ENCODE assay signal across 8 cellular contexts in the genomic region with DNA sequence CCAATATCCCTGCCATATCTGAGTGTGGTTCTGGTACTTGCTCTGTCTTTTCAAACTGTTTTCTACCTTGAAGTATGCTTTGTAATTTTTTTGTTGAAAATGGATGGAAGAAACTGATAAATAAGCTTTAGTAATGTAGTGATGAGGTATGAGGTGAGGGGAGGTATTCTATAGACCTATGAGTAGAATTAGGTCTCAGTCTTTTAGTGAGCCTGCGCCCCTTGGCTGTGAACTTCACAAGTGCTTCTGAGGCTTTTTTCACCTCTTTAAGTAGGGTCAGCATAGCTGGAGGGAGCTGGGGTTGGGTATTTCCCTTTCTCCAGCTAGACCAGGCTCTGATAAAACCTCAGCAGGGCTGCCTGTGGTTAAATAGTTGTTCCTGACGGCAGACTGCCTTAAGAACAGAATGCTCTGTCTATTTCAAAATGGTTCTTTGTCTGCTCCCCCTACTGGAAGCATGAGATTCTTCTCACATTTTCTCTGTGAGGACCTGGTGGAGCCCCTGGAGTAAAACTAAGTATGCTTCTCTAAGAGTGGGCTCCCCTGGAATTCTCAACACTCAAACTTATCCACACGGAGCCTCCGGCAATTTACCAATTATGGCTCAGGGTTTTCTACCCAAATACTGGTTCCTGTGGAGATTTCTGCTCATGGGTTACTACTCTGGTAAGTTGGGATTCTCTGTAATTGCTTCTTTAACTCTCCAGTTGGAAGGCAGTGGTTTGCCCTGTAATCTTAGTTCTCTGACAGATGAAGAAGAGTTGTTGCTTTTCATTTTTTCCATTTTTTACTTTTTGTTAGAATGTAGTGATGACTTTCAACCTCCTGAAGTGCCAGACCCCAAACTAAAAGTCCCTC. TPM values are rescaled to one million over a fixed set of nuclear protein-coding genes. Genes with fewer than 3 reads are reported as not detected.
DNase-seq lines count a peak whose midpoint lies in the region; ATAC-seq, FAIRE-seq and TF ChIP-seq lines count a peak whose summit lies in the region.

No MANE protein-coding gene starts in this region.

- FAIRE-seq in GM18507 (lab: Jason Lieb, UNC), result peak; percentile 44

- in situ Hi-C loops in ACHN (cut with HindIII; ENCODE audit: low pct_ligation_motif_present, low pct_unique_long_range_greater_than_20kb, low sequenced_read_pairs), result no loop called here

- CTCF ChIA-PET in PC-3 (lab: Charles Lee), result interaction anchor here (0.6 to 0.8 kb wide), 2 partner anchors 73 to 111 kb away, joined by 4 to 7 read pairs; no protein-coding TSS in a partner anchor

- peaks cover 16 to 21% of the 10 kb centered on the region in 2 donors for H3K4me1 Mint-ChIP-seq in natural killer cell

- H3K27me3 Mint-ChIP-seq in natural killer cell (ENCODE audit: low read depth in 2 of 2), result peaks cover 15 to 24% of the 10 kb centered on the region in 2 donors

- no peaks in the 10 kb centered on the region for H3K36me3 ChIP-seq in PC-3 (ENCODE audit: low read depth, low read length)

- POLR2A ChIA-PET in PC-3 (lab: Charles Lee; ENCODE audit: unreplicated experiment), result no interaction called here

- H3K4me3 Mint-ChIP-seq in natural killer cell, result peak overlapping the region; percentile 7

- DNase-seq in ACHN (peak; percentile 63), GM18507 (ENCODE audit: extremely low spot score, insufficient read length, low read depth) (no peak), PC-3 (peak; percentile 72), epithelial cell of esophagus (ENCODE audit: low read depth) (peak; percentile 65), natural killer cell (no peak), mesenteric fat pad (ENCODE audit: low spot score) (no peak)

- intact Hi-C loops in PC-3 (cut with micrococcal nuclease), result loop anchor here (1.0 to 10.0 kb wide), 4 partner anchors 62 to 365 kb away; no protein-coding TSS in a partner anchor
- intact Hi-C loops in natural killer cell (cut with micrococcal nuclease), result no loop called here

- H3K9ac ChIP-seq in PC-3 (ENCODE audit: low read length), result no peak overlapping the region

- H3K27ac Mint-ChIP-seq in natural killer cell, result peak overlapping the region; percentile 12 to 49

- no peaks in the 10 kb centered on the region for H3K79me2 ChIP-seq in PC-3 (ENCODE audit: low read length)

- H3K27me3 ChIP-seq in PC-3 (ENCODE audit: low read length), result no peaks in the 10 kb centered on the region

- no peaks in the 10 kb centered on the region for H3K9me2 ChIP-seq in PC-3 (replicated peaks; ENCODE audit: low read length)

- ATAC-seq in PC-3, result peak; percentile 81
- ATAC-seq in natural killer cell, result peak; percentile 81 to 99 (median 93)
- ATAC-seq in HG03159 (IDR thresholded peaks at IDR 0.05; ENCODE audit: unreplicated experiment), result no peak
- no peak for ATAC-seq in GM21390 (IDR thresholded peaks at IDR 0.05; ENCODE audit: unreplicated experiment)

- peak overlapping the region; percentile 72 for H2AFZ ChIP-seq in PC-3 (ENCODE audit: low read length)

- no peaks in the 10 kb centered on the region for H3F3A ChIP-seq in PC-3 (ENCODE audit: low read length, unreplicated experiment)

- H4K20me1 ChIP-seq in PC-3 (ENCODE audit: low read length), result no peaks in the 10 kb centered on the region

- H3K36me3 Mint-ChIP-seq in natural killer cell, result peaks cover 5% of the 10 kb centered on the region

- no peak overlapping the region for H3K27ac ChIP-seq in PC-3 (ENCODE audit: low read length)

- no TSS peak for BruUV-seq in PC-3 (replicated peaks; lab: Mats Ljungman, UMichigan)

- no peak overlapping the region for H3K4me3 ChIP-seq in PC-3 (ENCODE audit: low read length)
- no peak overlapping the region for H3K4me3 ChIP-seq in epithelial cell of esophagus (ENCODE audit: low read length)

- H3K4me2 ChIP-seq in PC-3 (ENCODE audit: low read length), result no peak overlapping the region

- H3K9me3 Mint-ChIP-seq in natural killer cell, result no peaks in the 10 kb centered on the region

- no peaks in the 10 kb centered on the region for H3K4me1 ChIP-seq in PC-3 (ENCODE audit: insufficient read depth, low read length)

- TF ChIP-seq CTCF in PC-3 (conservative IDR thresholded peaks at IDR 0.05; ENCODE audit: low read depth, low read length), result peak; percentile 77
- peak; percentile 68 for TF ChIP-seq CTCF in epithelial cell of esophagus (IDR thresholded peaks at IDR 0.05; ENCODE audit: insufficient read depth, low read depth, low read length, missing control alignments)
- peak; percentile 48 for TF ChIP-seq CTCF in natural killer cell (IDR thresholded peaks at IDR 0.05)

- no peaks in the 10 kb centered on the region for H3K9me3 ChIP-seq in PC-3 (ENCODE audit: low read length)

RNA-seq across cellular contexts. Expression of a gene that starts 13.1 kb away (rescaled TPM):
- not detected in 2 replicates for total RNA-seq in PC-3 (2014; rRNA removed)
- under 1 TPM in 2 of 3 donors, not detected in 1; 0.40 to 0.70 TPM for total RNA-seq in natural killer cell
- 3.0 TPM for total RNA-seq in mesenteric fat pad

RNA-seq across cellular contexts. Expression of a gene that starts 14.0 kb away (rescaled TPM):
- total RNA-seq in PC-3 (2014; rRNA removed) (46.3 and 61.2 TPM in 2 replicates), natural killer cell (not detected), mesenteric fat pad (not detected)

RNA-seq across cellular contexts. Expression of a gene that starts 33.5 kb away (rescaled TPM):
- total RNA-seq in PC-3 (2014; rRNA removed) (not detected in 2 replicates), natural killer cell (not detected), mesenteric fat pad (not detected)

RNA-seq across cellular contexts. Expression of a gene that starts 45.9 kb away (rescaled TPM):
- total RNA-seq in PC-3 (2014; rRNA removed), result not detected in 2 replicates
- not detected for total RNA-seq in natural killer cell
- total RNA-seq in mesenteric fat pad, result not detected

RNA-seq across cellular contexts. Expression of a gene that starts 55.1 kb away (rescaled TPM):
- total RNA-seq in PC-3 (2014; rRNA removed) (7.7 and 8.5 TPM in 2 replicates), natural killer cell (not detected), mesenteric fat pad (not detected)

Comparison
In these comparisons a context has a peak if more than half of its experiments do, and no peak if none do; other contexts are left out.
1. DNase-seq: peak in ACHN (single experiment), PC-3 (single experiment) and epithelial cell of esophagus (single experiment); none in GM18507 (single experiment), natural killer cell (single experiment) and mesenteric fat pad (single experiment).
2. ATAC-seq: peak in PC-3 (single experiment) and natural killer cell (3 of 3); none in HG03159 (single experiment) and GM21390 (single experiment).
3. RNA of a gene that starts 14.0 kb away (total RNA-seq): 46.3 to 61.2 TPM in PC-3; not detected in natural killer cell and not detected in mesenteric fat pad (single experiment); every median in the first group is over 10 times any median in the second.
4. Peak in every context shown above with its lines, with median percentiles within 50 percentile points of each other: CTCF ChIP-seq.